In genomic region chr10:14552010-14552409, GRCh38 we compare ENCODE assay signal across 18 cellular contexts.
DNase-seq lines count a peak whose midpoint lies in the region; ATAC-seq and TF ChIP-seq lines count a peak whose summit lies in the region.
"Had no signal": no experiment of that assay in that cellular context is flagged by ENCODE, and none has a peak within 500 bp of the region (broad histone marks: within the 10 kb centered on the region; RNA-seq: fewer than 3 reads in every experiment).

No MANE protein-coding gene starts in this region.

- H3F3A ChIP-seq in MM.1S (ENCODE audit: insufficient read depth, low read length), result peaks cover 25% of the 10 kb centered on the region

- peaks cover 95% of the 10 kb centered on the region for H3K4me1 Mint-ChIP-seq in activated T-cell treated with anti-CD3 and anti-CD28 coated beads, Interleukin-2, amount 50 U/mL, for 24 hours (ENCODE audit: low read depth)
- H3K4me1 Mint-ChIP-seq in T-cell, result peaks cover 93 to 96% (median 94%) of the 10 kb centered on the region in 3 donors
- H3K4me1 Mint-ChIP-seq in glutamatergic neuron (ENCODE audit: low read depth, unreplicated experiment), result peaks cover 43% of the 10 kb centered on the region

- 0 out of 2 replicates have a peak, but pooled peaks cover 3% of the 10 kb centered on the region for H3K36me3 ChIP-seq in MM.1S (replicated peaks; ENCODE audit: insufficient read depth, low read length)
- H3K36me3 ChIP-seq: esophagus squamous epithelium, right lobe of liver had no signal

- peaks cover 85% of the 10 kb centered on the region for H3K36me3 Mint-ChIP-seq in activated T-cell treated with anti-CD3 and anti-CD28 coated beads, Interleukin-2, amount 50 U/mL, for 24 hours (ENCODE audit: low read depth)
- H3K36me3 Mint-ChIP-seq in T-cell (peaks cover 61% of the 10 kb centered on the region), glutamatergic neuron (ENCODE audit: unreplicated experiment) (no peaks in the 10 kb centered on the region)

- H2AFZ ChIP-seq in MM.1S (ENCODE audit: low read length), result no peak overlapping the region

- no peaks in the 10 kb centered on the region for H3K9me3 ChIP-seq in MM.1S (replicated peaks; ENCODE audit: insufficient read depth, low read length)
- H3K9me3 ChIP-seq: esophagus squamous epithelium, MG63, right lobe of liver, tibial artery had no signal

- no peaks in the 10 kb centered on the region for H3K9me3 Mint-ChIP-seq in activated T-cell treated with anti-CD3 and anti-CD28 coated beads, Interleukin-2, amount 50 U/mL, for 24 hours
- H3K9me3 Mint-ChIP-seq in T-cell, result no peaks in the 10 kb centered on the region
- no peaks in the 10 kb centered on the region for H3K9me3 Mint-ChIP-seq in glutamatergic neuron (ENCODE audit: unreplicated experiment)

- H3K27ac ChIP-seq in substantia nigra (ENCODE audit: low read depth, low read length, poor library complexity, severe bottlenecking) (peak overlapping the region; percentile 6), MM.1S (ENCODE audit: low read length) (no peak overlapping the region)
- H3K27ac ChIP-seq: esophagus squamous epithelium, tibial artery had no signal

- ATAC-seq in T-cell (replicated peaks in 1 of 4) (no peak), GM21529 (IDR thresholded peaks at IDR 0.05; ENCODE audit: unreplicated experiment) (no peak)
- ATAC-seq: right lobe of liver had no signal

- no peaks in the 10 kb centered on the region for H3K9me2 ChIP-seq in MM.1S (replicated peaks; ENCODE audit: insufficient read depth, low read length)

- CTCF ChIA-PET in T-cell (lab: Charles Lee), result interaction anchor here (0.5 to 3.4 kb wide), 4 partner anchors 9 to 43 kb away, joined by 3 to 26 read pairs (median 6); no protein-coding TSS in a partner anchor

- H4K20me1 ChIP-seq in MM.1S (ENCODE audit: insufficient read depth, low read length), result no peaks in the 10 kb centered on the region

- POLR2A ChIA-PET in T-cell (lab: Charles Lee), result interaction anchor here (0.6 to 1.3 kb wide), 6 partner anchors 9 to 286 kb away, joined by 3 to 7 read pairs (median 4); partner anchors contain the start of genes CDNF (in 1 of the 2), HSPA14 (in 1 of the 2) and MSANTD7 (in 1 of the 2)

- peak overlapping the region; percentile 79 for H3K27ac Mint-ChIP-seq in activated T-cell treated with anti-CD3 and anti-CD28 coated beads, Interleukin-2, amount 50 U/mL, for 24 hours
- peak overlapping the region; percentile 78 to 85 for H3K27ac Mint-ChIP-seq in T-cell
- peak overlapping the region; percentile 14 for H3K27ac Mint-ChIP-seq in glutamatergic neuron (ENCODE audit: unreplicated experiment)

- no peaks in the 10 kb centered on the region for H3K27me3 Mint-ChIP-seq in activated T-cell treated with anti-CD3 and anti-CD28 coated beads, Interleukin-2, amount 50 U/mL, for 24 hours
- H3K27me3 Mint-ChIP-seq in T-cell (no peaks in the 10 kb centered on the region), glutamatergic neuron (ENCODE audit: unreplicated experiment) (peaks cover 8% of the 10 kb centered on the region)

- no peak overlapping the region for H3K9ac ChIP-seq in MM.1S (ENCODE audit: low read length)

- H3K4me3 ChIP-seq in MM.1S (ENCODE audit: low read length), result no peak overlapping the region
- H3K4me3 ChIP-seq: dorsolateral prefrontal cortex, esophagus squamous epithelium, MG63, right lobe of liver, tibial artery had no signal

- no peaks in the 10 kb centered on the region for H3K27me3 ChIP-seq in MM.1S (replicated peaks; ENCODE audit: insufficient read depth, low read length)
- H3K27me3 ChIP-seq: dorsolateral prefrontal cortex, esophagus squamous epithelium, MG63, right lobe of liver, tibial artery had no signal

- no peak for TF ChIP-seq CTCF in glutamatergic neuron (IDR thresholded peaks at IDR 0.05; ENCODE audit: partially characterized antibody, unreplicated experiment)
- TF ChIP-seq CTCF in MM.1S (IDR thresholded peaks at IDR 0.05; ENCODE audit: low read length), result no peak

- peaks cover 90% of the 10 kb centered on the region for H3K79me2 ChIP-seq in MM.1S (ENCODE audit: low read length)

- H3K4me2 ChIP-seq in MM.1S (ENCODE audit: low read depth, low read length), result no peak overlapping the region

- DNase-seq in activated T-cell treated with anti-CD3 and anti-CD28 coated beads, Interleukin-2, amount 50 U/mL, for 24 hours, result no peak
- DNase-seq in activated T-cell treated with anti-CD3 and anti-CD28 coated beads for 4 hours (no peak), T-cell (no peak), glutamatergic neuron (no peak), substantia nigra (lab: John Stamatoyannopoulos, UW) (no peak), MM.1S (no peak), AG08396 (ENCODE audit: low spot score) (no peak)
- DNase-seq: COR-L47; dorsolateral prefrontal cortex; esophagus squamous epithelium; islet precursor cell; MG63; NCI-H2171; nucleus accumbens; stimulated activated CD4-positive, alpha-beta T cell treated with anti-CD3 and anti-CD28 coated beads, Interleukin-1b, Interleukin-23, amount 100 ng/mL, for 48 hours; tibial artery had no signal

- H3K4me3 Mint-ChIP-seq in activated T-cell treated with anti-CD3 and anti-CD28 coated beads, Interleukin-2, amount 50 U/mL, for 24 hours, result no peak overlapping the region
- H3K4me3 Mint-ChIP-seq in T-cell (peak overlapping the region in 2 of 3 donors; percentile 18 to 50), glutamatergic neuron (ENCODE audit: unreplicated experiment) (peak overlapping the region; percentile 20)

- H3K4me1 ChIP-seq in MM.1S (ENCODE audit: low read length), result peaks cover 25% of the 10 kb centered on the region

Comparison
In these comparisons a context has a peak if more than half of its experiments do, and no peak if none do; other contexts are left out.
1. H3K27ac Mint-ChIP-seq: peak in every context shown above with its lines; median percentile 82 in T-cell; 79 in activated T-cell treated with anti-CD3 and anti-CD28 coated beads, Interleukin-2, amount 50 U/mL, for 24 hours; 14 in glutamatergic neuron.